In the genomic region with DNA sequence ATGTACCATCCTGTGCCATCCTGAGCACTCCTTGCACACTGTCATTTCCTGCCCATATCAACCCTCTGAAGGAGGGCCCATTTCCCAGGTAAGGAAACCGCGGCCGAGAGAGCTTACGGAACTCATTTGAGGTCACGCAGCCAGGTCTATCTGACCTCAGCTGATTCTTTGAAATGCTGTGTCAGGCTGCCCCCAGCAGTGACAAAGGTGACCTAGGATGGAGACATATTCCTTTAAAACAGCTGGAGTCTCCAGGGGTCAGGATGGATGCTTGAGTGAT, we compare ENCODE assay signal across 15 cellular contexts. TPM values are rescaled to one million over a fixed set of nuclear protein-coding genes. Genes with fewer than 3 reads are reported as not detected.
"Had no signal": no experiment of that assay in that cellular context is flagged by ENCODE, and none has a peak within 500 bp of the region (broad histone marks: within the 10 kb centered on the region; RNA-seq: fewer than 3 reads in every experiment).

No MANE protein-coding gene starts in this region.

- H3K4me1 ChIP-seq: esophagus squamous epithelium, parathyroid adenoma, transverse colon had no signal

- ATAC-seq: left colon had no signal

- H3K36me3 ChIP-seq: esophagus squamous epithelium, transverse colon had no signal

- DNase-seq: activated B cell treated with CpG ODN at 0.5 μM for 24 hours; activated CD4-positive, alpha-beta T cell treated with anti-CD3 and anti-CD28 coated beads for 4 hours; activated naive CD4-positive, alpha-beta T cell treated with anti-CD3 and anti-CD28 coated beads for 36 hours; cortex of kidney; effector CD4-positive, alpha-beta T cell; esophagus squamous epithelium; midbrain; stimulated activated naive CD4-positive, alpha-beta T cell; transverse colon had no signal

- H3K9me3 ChIP-seq: esophagus squamous epithelium, transverse colon had no signal

- H3K4me3 ChIP-seq: esophagus squamous epithelium, transverse colon had no signal

- H3K27me3 ChIP-seq: transverse colon had no signal

- H3K27ac ChIP-seq: esophagus squamous epithelium, parathyroid adenoma, transverse colon had no signal

RNA-seq across cellular contexts. Expression of a gene that starts 42.2 kb away (rescaled TPM):
- total RNA-seq: activated B cell treated with CpG ODN at 0.5 μM for 24 hours; activated CD8-positive, alpha-beta memory T cell treated with anti-CD3 and anti-CD28 coated beads for 36 hours; activated naive CD4-positive, alpha-beta T cell treated with anti-CD3 and anti-CD28 coated beads for 36 hours; esophagus squamous epithelium; left colon; lung microvascular endothelial cell; SK-MEL-5; T-helper 2 cell treated with Interferon-gamma antibody and Interleukin-4, amounts not matched to agents 100 ng/mL and 5 ng/mL, for 36 hours; transverse colon had no signal
